ENCODE assay signal across 11 cellular contexts in genomic region chr4:163663454-163664225, GRCh38.
A peak's percentile ranks its signal among the peaks of the same experiment; 100 is the strongest.
DNase-seq lines count a peak whose midpoint lies in the region; ATAC-seq, FAIRE-seq and TF ChIP-seq lines count a peak whose summit lies in the region.
"Had no signal": no experiment of that assay in that cellular context is flagged by ENCODE, and none has a peak within 500 bp of the region (broad histone marks: within the 10 kb centered on the region; RNA-seq: fewer than 3 reads in every experiment).

No MANE protein-coding gene starts in this region.

- no peaks in the 10 kb centered on the region for H3K9me2 ChIP-seq in hepatocyte (replicated peaks; ENCODE audit: insufficient read depth)

- no peak overlapping the region for H3K4me2 ChIP-seq in hepatocyte

- no peaks in the 10 kb centered on the region for H3K9me3 Mint-ChIP-seq in dendritic cell treated with granulocyte-macrophage colony-stimulating factor and Interleukin-4, amounts not matched to agents 40 ng/mL and 50 ng/mL, for 4 days
- no peaks in the 10 kb centered on the region for H3K9me3 Mint-ChIP-seq in osteocyte (ENCODE audit: unreplicated experiment)

- TF ChIP-seq CTCF in osteocyte (IDR thresholded peaks at IDR 0.05): no peak
- no peak for TF ChIP-seq CTCF in lower lobe of right lung (IDR thresholded peaks at IDR 0.05)
- TF ChIP-seq CTCF in hepatocyte (IDR thresholded peaks at IDR 0.05; ENCODE audit: poor library complexity): no peak

- H3K27ac ChIP-seq in lower lobe of right lung (no peak overlapping the region), hepatocyte (no peak overlapping the region)

- no peaks in the 10 kb centered on the region for H3K36me3 ChIP-seq in lower lobe of right lung
- no peaks in the 10 kb centered on the region for H3K36me3 ChIP-seq in hepatocyte (replicated peaks; ENCODE audit: insufficient read depth, low read depth)

- no peak overlapping the region for H2AFZ ChIP-seq in hepatocyte

- H3K27me3 ChIP-seq in lower lobe of right lung (ENCODE audit: low read depth): no peaks in the 10 kb centered on the region
- no peaks in the 10 kb centered on the region for H3K27me3 ChIP-seq in hepatocyte

- WGBS in hepatocyte (ENCODE audit: low lambda C conversion rate, missing lambda C conversion rate): 79% methylated on average over 5 of the region's 5 CpGs

- FAIRE-seq in GM18507 (lab: Jason Lieb, UNC): peak; percentile 92
- no peak for FAIRE-seq in RCC 7860 (lab: Jason Lieb, UNC)

- H3K27me3 Mint-ChIP-seq in dendritic cell treated with granulocyte-macrophage colony-stimulating factor and Interleukin-4, amounts not matched to agents 40 ng/mL and 50 ng/mL, for 4 days: no peaks in the 10 kb centered on the region
- H3K27me3 Mint-ChIP-seq in osteocyte (ENCODE audit: unreplicated experiment): peaks cover 7% of the 10 kb centered on the region

- H3K27ac Mint-ChIP-seq in dendritic cell treated with granulocyte-macrophage colony-stimulating factor and Interleukin-4, amounts not matched to agents 40 ng/mL and 50 ng/mL, for 4 days: peak overlapping the region; percentile 88
- no peak overlapping the region for H3K27ac Mint-ChIP-seq in osteocyte (ENCODE audit: unreplicated experiment)

- peak overlapping the region; percentile 9 for H3K4me3 Mint-ChIP-seq in dendritic cell treated with granulocyte-macrophage colony-stimulating factor and Interleukin-4, amounts not matched to agents 40 ng/mL and 50 ng/mL, for 4 days
- H3K4me3 Mint-ChIP-seq in osteocyte (ENCODE audit: unreplicated experiment): no peak overlapping the region

- H3K36me3 Mint-ChIP-seq in dendritic cell treated with granulocyte-macrophage colony-stimulating factor and Interleukin-4, amounts not matched to agents 40 ng/mL and 50 ng/mL, for 4 days (ENCODE audit: low read depth): no peaks in the 10 kb centered on the region
- H3K36me3 Mint-ChIP-seq in osteocyte (ENCODE audit: unreplicated experiment): no peaks in the 10 kb centered on the region

- H3K79me2 ChIP-seq in hepatocyte: no peaks in the 10 kb centered on the region

- peaks cover 42% of the 10 kb centered on the region for H3K4me1 Mint-ChIP-seq in dendritic cell treated with granulocyte-macrophage colony-stimulating factor and Interleukin-4, amounts not matched to agents 40 ng/mL and 50 ng/mL, for 4 days (ENCODE audit: low read depth)
- no peaks in the 10 kb centered on the region for H3K4me1 Mint-ChIP-seq in osteocyte (ENCODE audit: unreplicated experiment)

- DNase-seq in GM18507 (ENCODE audit: extremely low spot score, insufficient read length, low read depth) (no peak), osteocyte (ENCODE audit: extremely low spot score, unreplicated experiment) (no peak), RCC 7860 (ENCODE audit: low spot score) (no peak), lower lobe of right lung (no peak), hepatocyte (ENCODE audit: low spot score) (no peak)
- DNase-seq: KG1, Right ventricle myocardium superior had no signal

- intact Hi-C loops in dendritic cell treated with granulocyte-macrophage colony-stimulating factor and Interleukin-4, amounts not matched to agents 40 ng/mL and 50 ng/mL, for 4 days (cut with micrococcal nuclease): loop anchor here (2.0 kb wide), 1 partner anchor 51 kb away; no protein-coding TSS in a partner anchor
- intact Hi-C loops in lower lobe of right lung (cut with DNase I): no loop called here

- no peaks in the 10 kb centered on the region for H3K4me1 ChIP-seq in lower lobe of right lung
- H3K4me1 ChIP-seq in hepatocyte (ENCODE audit: insufficient read depth): no peaks in the 10 kb centered on the region

- peak; percentile 79 for ATAC-seq in GM21423 (IDR thresholded peaks at IDR 0.05; ENCODE audit: unreplicated experiment)
- peak; percentile 83 for ATAC-seq in HG03139 (IDR thresholded peaks at IDR 0.05; ENCODE audit: unreplicated experiment)
- no peak for ATAC-seq in lower lobe of right lung

- no peaks in the 10 kb centered on the region for H4K20me1 ChIP-seq in hepatocyte (ENCODE audit: insufficient read depth, poor library complexity, severe bottlenecking)

- no peaks in the 10 kb centered on the region for H3K9me3 ChIP-seq in lower lobe of right lung
- no peaks in the 10 kb centered on the region for H3K9me3 ChIP-seq in hepatocyte (ENCODE audit: low read depth)

- H3K4me3 ChIP-seq in lower lobe of right lung (no peak overlapping the region), hepatocyte (no peak overlapping the region)
- H3K4me3 ChIP-seq: skin epidermis had no signal

Comparison
In these comparisons a context has a peak if more than half of its experiments do, and no peak if none do; other contexts are left out.
1. ATAC-seq: peak in GM21423 (single experiment) and HG03139 (single experiment); none in lower lobe of right lung (0 of 2).